1 cellular context compared by ENCODE assay signal in genomic region chr1:116553386-116554115, GRCh38.
TF ChIP-seq lines count a peak whose summit lies in the region.

No MANE protein-coding gene starts in this region.

TF ChIP-seq in H1, 55 proteins besides CTCF, POLR2A, EP300 and RAD21 (continued from another document):
- TF ChIP-seq TBP (IDR thresholded peaks at IDR 0.05; ENCODE audit: low read depth, low read length) (no peak), JUND (IDR thresholded peaks at IDR 0.05; ENCODE audit: low read length) (0 out of 2 replicates have a peak, but pooled peaks have one; percentile 25)
